In the genomic region with DNA sequence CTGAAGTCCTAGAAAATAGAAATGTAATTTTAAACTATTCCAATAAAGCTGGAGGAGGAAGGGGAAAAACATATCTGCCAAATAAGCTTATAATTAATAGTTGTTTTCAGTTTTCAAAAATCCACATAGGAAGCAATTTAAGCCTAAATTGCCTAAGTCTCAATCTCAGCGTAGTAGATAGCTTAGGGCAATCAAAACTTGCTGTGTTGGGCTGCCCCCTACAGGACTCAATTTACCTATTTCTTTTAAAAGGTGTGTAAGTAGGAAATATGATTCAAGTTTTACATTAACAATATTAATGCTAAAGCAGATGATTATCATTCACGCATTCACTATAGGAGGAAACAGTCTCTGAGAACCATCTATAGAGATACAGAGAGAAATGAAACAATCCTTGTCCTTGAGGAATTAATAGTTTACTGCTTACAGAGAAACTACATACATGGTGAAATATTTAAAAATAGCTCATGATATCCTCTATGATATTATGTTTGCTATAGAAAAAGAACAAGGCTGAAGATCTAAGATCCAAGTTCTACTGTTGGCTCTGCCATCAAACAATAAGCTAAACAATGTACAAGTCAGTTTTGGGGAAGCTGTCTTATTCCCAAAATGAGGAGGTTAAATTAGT, we compare ENCODE assay signal across 8 cellular contexts.
DNase-seq lines count a peak whose midpoint lies in the region; ATAC-seq and TF ChIP-seq lines count a peak whose summit lies in the region.

No MANE protein-coding gene starts in this region.

- ATAC-seq in HG02642 (IDR thresholded peaks at IDR 0.05; ENCODE audit: poor library complexity, unreplicated experiment) (peak; percentile 60), lung (ENCODE audit: insufficient read depth, low FRiP score) (no peak), HG03469 (IDR thresholded peaks at IDR 0.05; ENCODE audit: unreplicated experiment) (no peak)

- H3K4me3 ChIP-seq in choroid plexus epithelial cell (ENCODE audit: low read depth, low read length) (no peak overlapping the region), lung (no peak overlapping the region)

- peak; percentile 53 for DNase-seq in Daoy (ENCODE audit: low read depth)
- peak; percentile 45 for DNase-seq in NCI-H226
- DNase-seq in activated CD4-positive, CD25-positive, alpha-beta regulatory T cell treated with anti-CD3 and anti-CD28 coated beads, Interleukin-2, amount 50 U/mL, for 72 hours: peak; percentile 48
- peak; percentile 90 for DNase-seq in choroid plexus epithelial cell (ENCODE audit: low read depth)
- DNase-seq in lung (ENCODE audit: low spot score): peak; percentile 44
- peak; percentile 4 to 54 for DNase-seq in stimulated activated CD8-positive, alpha-beta memory T cell treated with anti-CD3 and anti-CD28 coated beads, Interleukin-15, amount 100 ng/mL, for 4 hours (ENCODE audit: low read depth in 2 of 2)

- peaks cover 0 to 1% of the 10 kb centered on the region in 2 donors for H3K4me1 ChIP-seq in lung (ENCODE audit: control insufficient read depth in 2 of 2, insufficient read depth in 2 of 2, low read length in 2 of 2)

- peak; percentile 73 for TF ChIP-seq CTCF in choroid plexus epithelial cell (conservative IDR thresholded peaks at IDR 0.05; ENCODE audit: low read depth, low read length)
- peak; percentile 67 for TF ChIP-seq CTCF in lung (IDR thresholded peaks at IDR 0.05; ENCODE audit: control extremely low read depth, extremely low read depth)

- no peaks in the 10 kb centered on the region for H3K9me3 ChIP-seq in lung (ENCODE audit: control insufficient read depth in 2 of 2, insufficient read depth in 1 of 2, low read length in 1 of 2)

- H3K27ac ChIP-seq in lung (ENCODE audit: low read depth in 1 of 2, low read length in 1 of 2): no peak overlapping the region

- no peaks in the 10 kb centered on the region for H3K36me3 ChIP-seq in lung (ENCODE audit: control insufficient read depth in 2 of 2, insufficient read depth in 2 of 2, low read length in 2 of 2)

- no peaks in the 10 kb centered on the region for H3K27me3 ChIP-seq in lung (ENCODE audit: control insufficient read depth, insufficient read depth)

- 35 to 47% methylated on average over 2 of the region's 2 CpGs for WGBS in lung, 2 donors

Comparison
In these comparisons a context has a peak if more than half of its experiments do, and no peak if none do; other contexts are left out.
1. DNase-seq: peak in every context shown above with its lines; median percentile 90 in choroid plexus epithelial cell; 53 in Daoy; 48 in activated CD4-positive, CD25-positive, alpha-beta regulatory T cell treated with anti-CD3 and anti-CD28 coated beads, Interleukin-2, amount 50 U/mL, for 72 hours; 45 in NCI-H226; 44 in lung; 29 in stimulated activated CD8-positive, alpha-beta memory T cell treated with anti-CD3 and anti-CD28 coated beads, Interleukin-15, amount 100 ng/mL, for 4 hours.